Comparison of ENCODE assay signal across 8 cellular contexts in genomic region chr1:80217377-80217986, GRCh38.
A peak's percentile ranks its signal among the peaks of the same experiment; 100 is the strongest.
DNase-seq lines count a peak whose midpoint lies in the region; ATAC-seq and TF ChIP-seq lines count a peak whose summit lies in the region.

No MANE protein-coding gene starts in this region.

- ATAC-seq in HG02763 (IDR thresholded peaks at IDR 0.05; ENCODE audit: unreplicated experiment) = no peak
- ATAC-seq in naive thymus-derived CD4-positive, alpha-beta T cell = no peak

- no peak overlapping the region for H3K27ac Mint-ChIP-seq in naive thymus-derived CD4-positive, alpha-beta T cell

- H3K27me3 ChIP-seq in H7 (ENCODE audit: control insufficient read depth, insufficient read depth, low read length) (no peaks in the 10 kb centered on the region), NT2/D1 (ENCODE audit: insufficient read depth, insufficient read length) (no peaks in the 10 kb centered on the region)
- no peaks in the 10 kb centered on the region for H3K27me3 ChIP-seq in naive thymus-derived CD4-positive, alpha-beta T cell (ENCODE audit: control insufficient read depth in 2 of 2, insufficient read depth in 2 of 2, low read length in 2 of 2)

- no peaks in the 10 kb centered on the region for H3K27me3 Mint-ChIP-seq in naive thymus-derived CD4-positive, alpha-beta T cell

- POLR2A ChIA-PET in naive thymus-derived CD4-positive, alpha-beta T cell (lab: Charles Lee) = no interaction called here

- H3K36me3 Mint-ChIP-seq in naive thymus-derived CD4-positive, alpha-beta T cell = no peaks in the 10 kb centered on the region

- no peak overlapping the region for H3K27ac ChIP-seq in 22Rv1
- H3K27ac ChIP-seq in naive thymus-derived CD4-positive, alpha-beta T cell (ENCODE audit: low read depth, low read length) = no peak overlapping the region

- H3K9me3 ChIP-seq in NT2/D1 (ENCODE audit: insufficient read depth, low read length) = no peaks in the 10 kb centered on the region
- no peaks in the 10 kb centered on the region for H3K9me3 ChIP-seq in naive thymus-derived CD4-positive, alpha-beta T cell (ENCODE audit: control insufficient read depth in 2 of 3, low read length in 3 of 3)

- no peaks in the 10 kb centered on the region for H3K36me3 ChIP-seq in H7 (replicated peaks; ENCODE audit: control insufficient read depth, insufficient read depth, low read length)
- no peaks in the 10 kb centered on the region for H3K36me3 ChIP-seq in NT2/D1 (ENCODE audit: insufficient read depth, insufficient read length, low read length)
- H3K36me3 ChIP-seq in naive thymus-derived CD4-positive, alpha-beta T cell (ENCODE audit: control insufficient read depth in 2 of 3, insufficient read depth in 3 of 3, low read length in 3 of 3) = no peaks in the 10 kb centered on the region

- H3K4me3 ChIP-seq in H7 (ENCODE audit: insufficient read depth, low read depth, low read length) = no peak overlapping the region
- no peak overlapping the region for H3K4me3 ChIP-seq in NT2/D1 (ENCODE audit: insufficient read length, low read depth)
- no peak overlapping the region for H3K4me3 ChIP-seq in naive thymus-derived CD4-positive, alpha-beta T cell (ENCODE audit: low read length)

- H3K4me3 Mint-ChIP-seq in naive thymus-derived CD4-positive, alpha-beta T cell = no peak overlapping the region

- peaks cover 0 to 16% (median 0%) of the 10 kb centered on the region in 11 donors for H3K9me3 Mint-ChIP-seq in naive thymus-derived CD4-positive, alpha-beta T cell

- H3K4me1 Mint-ChIP-seq in naive thymus-derived CD4-positive, alpha-beta T cell = no peaks in the 10 kb centered on the region

- intact Hi-C loops in naive thymus-derived CD4-positive, alpha-beta T cell (cut with micrococcal nuclease) = no loop called here

- peak; percentile 74 for TF ChIP-seq CTCF in 22Rv1 (IDR thresholded peaks at IDR 0.05)

- no peaks in the 10 kb centered on the region for H3K4me1 ChIP-seq in NT2/D1 (ENCODE audit: insufficient read depth, insufficient read length)
- H3K4me1 ChIP-seq in naive thymus-derived CD4-positive, alpha-beta T cell (ENCODE audit: control insufficient read depth in 2 of 2, insufficient read depth in 2 of 2, low read length in 2 of 2) = no peaks in the 10 kb centered on the region

- DNase-seq in H7 = peak; percentile 14
- peak; percentile 33 for DNase-seq in NT2/D1 (ENCODE audit: low read depth, low spot score)
- peak; percentile 79 for DNase-seq in fibroblast of gingiva (ENCODE audit: low read depth)
- peak; percentile 2 for DNase-seq in pulmonary artery endothelial cell (ENCODE audit: low read depth, low spot score)
- no peak for DNase-seq in NCI-H187 (lab: John Stamatoyannopoulos, UW)
- DNase-seq in naive thymus-derived CD4-positive, alpha-beta T cell = no peak

- H3K9ac ChIP-seq in NT2/D1 (ENCODE audit: insufficient read length, low read depth) = no peak overlapping the region

- CTCF ChIA-PET in naive thymus-derived CD4-positive, alpha-beta T cell (lab: Charles Lee) = no interaction called here

Comparison
In these comparisons a context has a peak if more than half of its experiments do, and no peak if none do; other contexts are left out.
1. DNase-seq: peak in H7 (single experiment), NT2/D1 (single experiment), fibroblast of gingiva (single experiment) and pulmonary artery endothelial cell (single experiment); none in NCI-H187 (0 of 2) and naive thymus-derived CD4-positive, alpha-beta T cell (0 of 9).